In genomic region chr10:100650693-100651092, GRCh38 we compare ENCODE assay signal across 6 cellular contexts.
"Had no signal": no experiment of that assay in that cellular context is flagged by ENCODE, and none has a peak within 500 bp of the region (broad histone marks: within the 10 kb centered on the region; RNA-seq: fewer than 3 reads in every experiment).

No MANE protein-coding gene starts in this region.

- H3K27ac Mint-ChIP-seq: GM23338 had no signal

- H3K4me3 Mint-ChIP-seq: GM23338 had no signal

- H3K4me2 ChIP-seq: GM23338 had no signal

- DNase-seq: H7, IMR-90 had no signal

- H3K36me3 ChIP-seq: HAP-1 had no signal

- H3K4me3 ChIP-seq: GM23338, HAP-1, K562 had no signal

- H3K9me3 ChIP-seq: HAP-1 had no signal

- ATAC-seq: GM23338, HCT116, K562 had no signal

- H2AFZ ChIP-seq: GM23338 had no signal
